In the genomic region with DNA sequence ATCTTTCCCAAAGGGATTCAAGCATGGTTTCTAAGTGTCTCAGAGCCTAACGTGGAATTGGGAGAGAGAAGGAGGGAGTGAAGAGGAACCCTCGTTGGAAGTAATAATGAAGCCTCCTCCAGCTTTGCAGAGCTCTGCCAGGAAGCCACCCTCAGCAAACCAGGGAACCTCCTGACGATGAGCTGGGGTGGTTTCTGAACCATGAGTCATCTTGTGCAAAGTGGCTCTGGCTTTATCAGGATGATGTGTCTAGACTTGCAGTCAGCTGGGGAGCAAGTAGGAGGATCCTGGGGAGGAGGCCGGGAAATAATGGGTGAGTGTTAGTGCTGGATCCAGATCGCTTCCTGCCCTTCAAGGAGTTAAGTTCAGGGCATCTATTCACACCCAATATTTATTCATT, we compare ENCODE assay signal across 20 cellular contexts.
A peak's percentile ranks its signal among the peaks of the same experiment; 100 is the strongest.
DNase-seq lines count a peak whose midpoint lies in the region; ATAC-seq and TF ChIP-seq lines count a peak whose summit lies in the region.
"Had no signal": no experiment of that assay in that cellular context is flagged by ENCODE, and none has a peak within 500 bp of the region (broad histone marks: within the 10 kb centered on the region; RNA-seq: fewer than 3 reads in every experiment).

No MANE protein-coding gene starts in this region.

- H3K27ac Mint-ChIP-seq in chondrocyte (ENCODE audit: unreplicated experiment): no peak overlapping the region
- H3K27ac Mint-ChIP-seq: GM23338 had no signal

- no peak overlapping the region for H4K91ac ChIP-seq in neuronal stem cell (ENCODE audit: low read depth, low read length, poor library complexity)

- H2BK12ac ChIP-seq in neuronal stem cell (ENCODE audit: low read length): no peak overlapping the region

- intact Hi-C loops in Panc1 (cut with micrococcal nuclease; ENCODE audit: unreplicated experiment): no loop called here
- intact Hi-C loops in head of caudate nucleus (cut with DNase I): no loop called here
- intact Hi-C loops in posterior cingulate gyrus (cut with DNase I): no loop called here

- in situ Hi-C loops in Panc1 (cut with HindIII; ENCODE audit: low pct_unique_long_range_greater_than_20kb, low sequenced_read_pairs): no loop called here

- TF ChIP-seq CTCF in Panc1 (IDR thresholded peaks at IDR 0.05) (no peak), chondrocyte (IDR thresholded peaks at IDR 0.05) (no peak)

- H3K4me1 ChIP-seq in Panc1 (ENCODE audit: control insufficient read depth, insufficient read depth, low read length) (no peaks in the 10 kb centered on the region), neuronal stem cell (ENCODE audit: control insufficient read depth in 2 of 2, insufficient read depth in 1 of 2, low read depth in 1 of 2, low read length in 2 of 2) (peaks cover 0 to 2% of the 10 kb centered on the region in 2 donors)
- H3K4me1 ChIP-seq: SJSA1 had no signal

- no peak overlapping the region for H2BK15ac ChIP-seq in neuronal stem cell (ENCODE audit: low read length)

- H3K23ac ChIP-seq in neuronal stem cell (ENCODE audit: low read depth, low read length, poor library complexity): no peak overlapping the region

- H3K4me2 ChIP-seq in neuronal stem cell (ENCODE audit: insufficient read depth, low read length, poor library complexity, severe bottlenecking): no peak overlapping the region
- H3K4me2 ChIP-seq: GM23338 had no signal

- no peak overlapping the region for H4K8ac ChIP-seq in neuronal stem cell (ENCODE audit: low read depth, low read length)

- H3K36me3 ChIP-seq in Panc1 (ENCODE audit: control insufficient read depth, insufficient read depth, low read length): no peaks in the 10 kb centered on the region
- no peaks in the 10 kb centered on the region for H3K36me3 ChIP-seq in neuronal stem cell (replicated peaks in 1 of 2; ENCODE audit: control insufficient read depth in 2 of 2, insufficient read depth in 2 of 2, low read length in 2 of 2)
- H3K36me3 ChIP-seq: SJSA1 had no signal

- H3K14ac ChIP-seq in neuronal stem cell (ENCODE audit: low read length): no peak overlapping the region

- WGBS in neuronal stem cell (ENCODE audit: extremely low coverage in 2 of 2, insufficient read length in 2 of 2, insufficient replicate concordance in 1 of 2), 2 donors: no CpG with 5 or more reads among the region's 5 CpGs

- H2AK5ac ChIP-seq in neuronal stem cell (ENCODE audit: low read depth, low read length): no peak overlapping the region

- no peaks in the 10 kb centered on the region for H3K79me1 ChIP-seq in neuronal stem cell (ENCODE audit: low read depth, low read length)

- no peak overlapping the region for H3K27ac ChIP-seq in Panc1 (ENCODE audit: low read length)
- no peak overlapping the region for H3K27ac ChIP-seq in neuronal stem cell (replicated peaks; ENCODE audit: low read length)
- H3K27ac ChIP-seq: HL-60, SJSA1 had no signal

- POLR2A ChIA-PET in Panc1 (lab: Charles Lee): no interaction called here

- H3K9me3 ChIP-seq in Panc1 (ENCODE audit: control insufficient read depth, insufficient read depth, low read depth, low read length): no peaks in the 10 kb centered on the region
- no peaks in the 10 kb centered on the region for H3K9me3 ChIP-seq in neuronal stem cell (replicated peaks in 1 of 2; ENCODE audit: control insufficient read depth in 2 of 2, insufficient read depth in 1 of 2, low read depth in 1 of 2, low read length in 2 of 2)
- H3K9me3 ChIP-seq: SJSA1 had no signal

- ATAC-seq in Panc1 (no peak), GM19395 (IDR thresholded peaks at IDR 0.05; ENCODE audit: unreplicated experiment) (no peak)
- ATAC-seq: GM23338 had no signal

- H2BK5ac ChIP-seq in neuronal stem cell (ENCODE audit: low read length): no peak overlapping the region

- H3K36me3 Mint-ChIP-seq in chondrocyte (ENCODE audit: low read depth): no peaks in the 10 kb centered on the region
- H3K36me3 Mint-ChIP-seq: CD4-positive, CD25-positive, alpha-beta regulatory T cell had no signal

- no peaks in the 10 kb centered on the region for H3K27me3 Mint-ChIP-seq in chondrocyte (ENCODE audit: low read depth)
- H3K27me3 Mint-ChIP-seq: CD4-positive, CD25-positive, alpha-beta regulatory T cell had no signal

- DNase-seq in ELF-1 (ENCODE audit: low read depth, low spot score) (peak; percentile 19), Panc1 (ENCODE audit: low read depth, low spot score) (peak; percentile 41), head of caudate nucleus (peak; percentile 26 to 92 (median 70)), posterior cingulate gyrus (peak in 8 of 10 donors; percentile 18 to 90 (median 40)), chondrocyte (ENCODE audit: low spot score) (no peak), neuronal stem cell (ENCODE audit: low spot score) (no peak)
- no peak for DNase-seq in activated CD4-positive, alpha-beta T cell treated with anti-CD3 and anti-CD28 coated beads for 48 hours
- DNase-seq: AML-193; Calu3; CD4-positive, CD25-positive, alpha-beta regulatory T cell; DMS79; NCI-H1417; NCI-H2029; NCI-H2171 treated with DMSO at 0.1 percent for 48 hours; NCI-H510A; NCI-H82 had no signal

- no TSS peak for BruUV-seq in Panc1 (replicated peaks; lab: Mats Ljungman, UMichigan)

- H3K4ac ChIP-seq in neuronal stem cell (ENCODE audit: low read length): no peak overlapping the region

- H3K4me3 ChIP-seq in Panc1 (ENCODE audit: low read depth in 2 of 2, low read length in 2 of 2) (no peak overlapping the region), neuronal stem cell (ENCODE audit: low read length in 2 of 2) (no peak overlapping the region)
- H3K4me3 ChIP-seq: GM23338, SJSA1 had no signal

- no peak overlapping the region for H3K4me3 Mint-ChIP-seq in chondrocyte (ENCODE audit: unreplicated experiment)
- H3K4me3 Mint-ChIP-seq: CD4-positive, CD25-positive, alpha-beta regulatory T cell; GM23338 had no signal

- H3K18ac ChIP-seq in neuronal stem cell (ENCODE audit: low read length): no peak overlapping the region

- no peaks in the 10 kb centered on the region for H3K4me1 Mint-ChIP-seq in chondrocyte (ENCODE audit: low read depth)
- H3K4me1 Mint-ChIP-seq: CD4-positive, CD25-positive, alpha-beta regulatory T cell; GM23338 had no signal

- CTCF ChIA-PET in Panc1 (lab: Charles Lee): no interaction called here

- H3K9me3 Mint-ChIP-seq in chondrocyte (ENCODE audit: low read depth): peaks cover 29% of the 10 kb centered on the region

- H2AFZ ChIP-seq in neuronal stem cell (ENCODE audit: low read length): no peak overlapping the region
- H2AFZ ChIP-seq: GM23338 had no signal

- H3K9ac ChIP-seq in neuronal stem cell (ENCODE audit: low read depth, low read length, poor library complexity): no peak overlapping the region

- no peak overlapping the region for H2BK120ac ChIP-seq in neuronal stem cell (ENCODE audit: low read depth, low read length)

- H3K27me3 ChIP-seq in Panc1 (ENCODE audit: control insufficient read depth, insufficient read depth, low read length) (no peaks in the 10 kb centered on the region), neuronal stem cell (ENCODE audit: control insufficient read depth in 3 of 3, insufficient read depth in 3 of 3, low read depth in 1 of 3, low read length in 3 of 3) (no peaks in the 10 kb centered on the region)
- H3K27me3 ChIP-seq: SJSA1 had no signal

Comparison
In these comparisons a context has a peak if more than half of its experiments do, and no peak if none do; other contexts are left out.
1. DNase-seq: peak in ELF-1 (single experiment), Panc1 (single experiment), head of caudate nucleus (42 of 42) and posterior cingulate gyrus (8 of 10); none in chondrocyte (single experiment), activated CD4-positive, alpha-beta T cell treated with anti-CD3 and anti-CD28 coated beads for 48 hours (single experiment) and neuronal stem cell (single experiment).